9 cellular contexts compared by ENCODE assay signal in genomic region chr1:184075040-184076029, GRCh38. TPM values are rescaled to one million over a fixed set of nuclear protein-coding genes. Genes with fewer than 3 reads are reported as not detected.
A peak's percentile ranks its signal among the peaks of the same experiment; 100 is the strongest.
DNase-seq lines count a peak whose midpoint lies in the region; ATAC-seq, FAIRE-seq and TF ChIP-seq lines count a peak whose summit lies in the region.
"Had no signal": no experiment of that assay in that cellular context is flagged by ENCODE, and none has a peak within 500 bp of the region (broad histone marks: within the 10 kb centered on the region; RNA-seq: fewer than 3 reads in every experiment).

No MANE protein-coding gene starts in this region.

- no peak overlapping the region for H3K4me3 ChIP-seq in CD4-positive, alpha-beta memory T cell (ENCODE audit: low read length in 2 of 2)

- H3K9me3 Mint-ChIP-seq in CD4-positive, alpha-beta memory T cell = no peaks in the 10 kb centered on the region
- H3K9me3 Mint-ChIP-seq: naive thymus-derived CD8-positive, alpha-beta T cell had no signal

- no peak overlapping the region for H3K4me3 Mint-ChIP-seq in CD4-positive, alpha-beta memory T cell
- H3K4me3 Mint-ChIP-seq: naive thymus-derived CD8-positive, alpha-beta T cell had no signal

- no peaks in the 10 kb centered on the region for H3K36me3 ChIP-seq in CD4-positive, alpha-beta memory T cell (ENCODE audit: insufficient read depth, low read length)

- no peaks in the 10 kb centered on the region for H3K9me3 ChIP-seq in CD4-positive, alpha-beta memory T cell (ENCODE audit: control insufficient read depth in 1 of 2, low read length in 2 of 2)

- FAIRE-seq in TTC549 (lab: Jason Lieb, UNC) = peak; percentile 99

- intact Hi-C loops in CD4-positive, alpha-beta memory T cell (cut with micrococcal nuclease) = loop anchor here (1.0 to 10.0 kb wide), 3 partner anchors 147 to 1092 kb away; no protein-coding TSS in a partner anchor

- peaks cover 20 to 21% of the 10 kb centered on the region in 2 donors for H3K36me3 Mint-ChIP-seq in CD4-positive, alpha-beta memory T cell

- POLR2A ChIA-PET in CD4-positive, alpha-beta memory T cell (lab: Charles Lee; ENCODE audit: partially characterized antibody) = no interaction called here

- CTCF ChIA-PET in CD4-positive, alpha-beta memory T cell (lab: Charles Lee; ENCODE audit: partially characterized antibody) = interaction anchor here (0.7 to 2.4 kb wide), 5 partner anchors 9 to 589 kb away, joined by 3 to 15 read pairs (median 3); partner anchors contain the start of gene TSEN15

- H3K4me1 Mint-ChIP-seq in CD4-positive, alpha-beta memory T cell = no peaks in the 10 kb centered on the region

- H3K27me3 Mint-ChIP-seq in CD4-positive, alpha-beta memory T cell = no peaks in the 10 kb centered on the region
- H3K27me3 Mint-ChIP-seq: naive thymus-derived CD8-positive, alpha-beta T cell had no signal

- no peak for TF ChIP-seq CTCF in GM20000 (IDR thresholded peaks at IDR 0.05; ENCODE audit: extremely low read depth, missing control alignments)

- no peaks in the 10 kb centered on the region for H3K27me3 ChIP-seq in CD4-positive, alpha-beta memory T cell (ENCODE audit: insufficient read depth, low read length)

- H3K27ac Mint-ChIP-seq in CD4-positive, alpha-beta memory T cell = peak overlapping the region in 2 of 7 donors; percentile 30 to 46

- H3K4me1 ChIP-seq in CD4-positive, alpha-beta memory T cell (ENCODE audit: insufficient read depth, low read length) = no peaks in the 10 kb centered on the region

- no peak overlapping the region for H3K27ac ChIP-seq in CD4-positive, alpha-beta memory T cell (ENCODE audit: low read depth, low read length)

- peak in 4 of 5 donors; percentile 10 to 29 (median 26) for DNase-seq in CD4-positive, alpha-beta memory T cell
- DNase-seq in GM20000 (ENCODE audit: low spot score) (peak; percentile 41), NCI-H2029 treated with DMSO at 0.1 percent for 48 hours (lab: John Stamatoyannopoulos, UW) (peak; percentile 3), globus pallidus (ENCODE audit: low spot score) (peak; percentile 86), putamen (ENCODE audit: low spot score) (peak; percentile 81)

- no peak for ATAC-seq in HG02763 (IDR thresholded peaks at IDR 0.05; ENCODE audit: unreplicated experiment)
- ATAC-seq in GM19467 (IDR thresholded peaks at IDR 0.05; ENCODE audit: unreplicated experiment) = no peak
- ATAC-seq: naive thymus-derived CD8-positive, alpha-beta T cell had no signal

RNA-seq across cellular contexts. Expression of gene TSEN15, which starts 23.8 kb away (rescaled TPM):
- total RNA-seq in CD4-positive, alpha-beta memory T cell = 10 to 100 TPM; 34.0 to 42.2 TPM
- polyA plus RNA-seq in CD4-positive, alpha-beta memory T cell = 10 to 100 TPM; 53.3 to 74.7 TPM

RNA-seq across cellular contexts. Expression of gene COLGALT2, which starts 37.8 kb away (rescaled TPM):
- 1 to 10 TPM in 1 of 2 experiments, under 1 TPM in 1; 0.84 to 1.2 TPM for total RNA-seq in CD4-positive, alpha-beta memory T cell
- under 1 TPM; 0.09 to 0.15 TPM for polyA plus RNA-seq in CD4-positive, alpha-beta memory T cell

Comparison
In these comparisons a context has a peak if more than half of its experiments do, and no peak if none do; other contexts are left out.
1. DNase-seq: peak in every context shown above with its lines; median percentile 86 in globus pallidus; 81 in putamen; 41 in GM20000; 26 in CD4-positive, alpha-beta memory T cell; 3 in NCI-H2029 treated with DMSO at 0.1 percent for 48 hours.